26 cellular contexts compared by ENCODE assay signal in the genomic region with DNA sequence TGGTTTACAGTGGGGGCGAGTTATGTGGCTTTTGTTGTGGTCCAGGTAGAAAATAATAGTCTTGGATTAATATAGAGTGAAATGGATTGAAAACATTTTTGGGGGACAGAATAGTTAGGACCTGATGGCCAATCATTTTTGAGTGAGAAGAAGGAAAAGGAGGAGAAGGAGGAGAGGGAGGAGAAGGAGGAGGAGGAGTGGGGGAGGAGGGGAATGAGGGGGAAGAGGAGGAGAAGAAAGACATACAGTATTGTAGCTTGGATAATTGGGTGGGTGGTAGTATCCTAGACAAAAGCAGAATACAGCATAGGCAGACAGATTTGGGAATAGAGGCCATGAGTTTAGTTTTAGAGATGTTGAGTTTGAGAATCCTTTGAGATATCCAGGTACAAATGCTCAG.
DNase-seq lines count a peak whose midpoint lies in the region; ATAC-seq, FAIRE-seq and TF ChIP-seq lines count a peak whose summit lies in the region.
"Had no signal": no experiment of that assay in that cellular context is flagged by ENCODE, and none has a peak within 500 bp of the region (broad histone marks: within the 10 kb centered on the region; RNA-seq: fewer than 3 reads in every experiment).

No MANE protein-coding gene starts in this region.

- no peaks in the 10 kb centered on the region; a peak in 1 of 5 replicates for H3K27me3 ChIP-seq in HepG2 (ENCODE audit: control insufficient read depth in 1 of 2, insufficient read depth in 2 of 2, low read length in 2 of 2)
- H3K27me3 ChIP-seq in right lobe of liver: no peaks in the 10 kb centered on the region
- peaks cover 0 to 12% of the 10 kb centered on the region in 2 experiments; a peak in 2 of 5 replicates for H3K27me3 ChIP-seq in K562 (ENCODE audit: control insufficient read depth in 2 of 2, insufficient read depth in 2 of 2, low read length in 2 of 2)
- H3K27me3 ChIP-seq: BE2C, BLaER1 had no signal

- no peaks in the 10 kb centered on the region for H4K20me1 ChIP-seq in HepG2 (ENCODE audit: insufficient read depth, low read length)
- no peaks in the 10 kb centered on the region for H4K20me1 ChIP-seq in K562 (replicated peaks; ENCODE audit: control insufficient read depth, insufficient read depth, low read length)
- H4K20me1 ChIP-seq: BLaER1 had no signal

- no peaks in the 10 kb centered on the region for H3K9me1 ChIP-seq in K562 (ENCODE audit: control insufficient read depth, insufficient read depth, low read length)

- no peaks in the 10 kb centered on the region for H3K36me3 Mint-ChIP-seq in activated T-helper 1 cell treated with anti-CD3 and anti-CD28 coated beads, Interleukin-12 subunit alpha, Interleukin-12 subunit beta, Interleukin-2, Interleukin-4 antibody, amounts not matched to agents 30 ng/mL and 10 ng/mL and 1 ng/mL, durations not matched to agents 14 hours and 24 hours and 36 hours (ENCODE audit: low read depth)
- H3K36me3 Mint-ChIP-seq: CD14-positive monocyte; CD4-positive, alpha-beta memory T cell; CD4-positive, CD25-positive, alpha-beta regulatory T cell; CD8-positive, alpha-beta memory T cell had no signal

- CTCF ChIA-PET in HepG2 (lab: Yijun Ruan, JAX; ENCODE audit: low intra/inter-chr PET ratio, low total read pairs): no interaction called here
- CTCF ChIA-PET in K562 (lab: Yijun Ruan, JAX; ENCODE audit: low intra/inter-chr PET ratio): no interaction called here

- TF ChIP-seq POLR2A in HepG2 (IDR thresholded peaks at IDR 0.05; ENCODE audit: insufficient read depth in 1 of 2, low read depth in 2 of 2, low read length in 2 of 2): no peak
- TF ChIP-seq POLR2A in right lobe of liver (IDR thresholded peaks at IDR 0.05): no peak
- TF ChIP-seq POLR2A in K562 (conservative IDR thresholded peaks at IDR 0.05): no peak

- FAIRE-seq in HepG2 (lab: Jason Lieb, UNC) (no peak), K562 (lab: Jason Lieb, UNC) (no peak)
- FAIRE-seq: A204.1, GM12878, GM12892, GM18507 had no signal

- H3K9ac ChIP-seq in HepG2 (ENCODE audit: insufficient read depth, low read depth, low read length) (no peak overlapping the region), K562 (ENCODE audit: insufficient read depth in 1 of 2, low read depth in 2 of 2, low read length in 2 of 2) (no peak overlapping the region)
- H3K9ac ChIP-seq: BLaER1 had no signal

- H3K4me1 ChIP-seq in HepG2 (ENCODE audit: insufficient read depth, low read length) (peaks cover 6% of the 10 kb centered on the region), right lobe of liver (no peaks in the 10 kb centered on the region), K562 (replicated peaks in 1 of 2; ENCODE audit: control insufficient read depth in 2 of 2, insufficient read depth in 2 of 2, low read length in 2 of 2) (no peaks in the 10 kb centered on the region)
- H3K4me1 ChIP-seq: BE2C, BLaER1 had no signal

- no peaks in the 10 kb centered on the region for H3K4me1 Mint-ChIP-seq in activated T-helper 1 cell treated with anti-CD3 and anti-CD28 coated beads, Interleukin-12 subunit alpha, Interleukin-12 subunit beta, Interleukin-2, Interleukin-4 antibody, amounts not matched to agents 30 ng/mL and 10 ng/mL and 1 ng/mL, durations not matched to agents 14 hours and 24 hours and 36 hours (ENCODE audit: low read depth)
- H3K4me1 Mint-ChIP-seq: CD14-positive monocyte; CD4-positive, alpha-beta memory T cell; CD4-positive, CD25-positive, alpha-beta regulatory T cell had no signal

- no peak overlapping the region for H2AFZ ChIP-seq in HepG2 (ENCODE audit: low read length)
- no peak overlapping the region for H2AFZ ChIP-seq in K562 (ENCODE audit: low read depth, low read length)

- POLR2A ChIA-PET in HepG2 (lab: Yijun Ruan, JAX): no interaction called here
- POLR2A ChIA-PET in K562 (lab: Yijun Ruan, JAX): interaction anchor here (0.7 kb wide), 1 partner anchor 86 kb away, joined by 4 read pairs; no protein-coding TSS in a partner anchor

- ATAC-seq in HepG2: no peak
- ATAC-seq in right lobe of liver: no peak
- ATAC-seq in K562: no peak
- ATAC-seq: GM12878 had no signal

- TF ChIP-seq RAD21 in HepG2 (CRISPR knock-in tag; IDR thresholded peaks at IDR 0.05) (no peak), K562 (CRISPR knock-in tag; conservative IDR thresholded peaks at IDR 0.05 in 1 of 2, IDR thresholded peaks at IDR 0.05 in 1 of 2) (no peak)

- no peaks in the 10 kb centered on the region for H3K27me3 Mint-ChIP-seq in activated T-helper 1 cell treated with anti-CD3 and anti-CD28 coated beads, Interleukin-12 subunit alpha, Interleukin-12 subunit beta, Interleukin-2, Interleukin-4 antibody, amounts not matched to agents 30 ng/mL and 10 ng/mL and 1 ng/mL, durations not matched to agents 14 hours and 24 hours and 36 hours (ENCODE audit: insufficient read depth)

- H3K4me2 ChIP-seq in HepG2 (ENCODE audit: low read depth, low read length) (no peak overlapping the region), K562 (ENCODE audit: insufficient read depth, low read length) (no peak overlapping the region)
- H3K4me2 ChIP-seq: BLaER1 had no signal

- H3K4me3 ChIP-seq in HepG2 (replicated peaks in 1 of 3; ENCODE audit: insufficient read depth in 1 of 3, low read depth in 2 of 3, low read length in 3 of 3) (no peak overlapping the region), right lobe of liver (no peak overlapping the region), K562 (no peak overlapping the region)
- H3K4me3 ChIP-seq: BLaER1, GM12878 had no signal

- intact Hi-C loops in HepG2 (cut with micrococcal nuclease; ENCODE audit: unreplicated experiment): no loop called here
- intact Hi-C loops in right lobe of liver (cut with DNase I): no loop called here
- intact Hi-C loops in K562 (cut with micrococcal nuclease): loop anchor here (10.0 kb wide), 1 partner anchor 56 kb away; no protein-coding TSS in a partner anchor
- intact Hi-C loops in activated T-helper 1 cell treated with anti-CD3 and anti-CD28 coated beads, Interleukin-12 subunit alpha, Interleukin-12 subunit beta, Interleukin-2, Interleukin-4 antibody, amounts not matched to agents 30 ng/mL and 10 ng/mL and 1 ng/mL, durations not matched to agents 14 hours and 24 hours and 36 hours (cut with micrococcal nuclease): no loop called here

- no peaks in the 10 kb centered on the region for H3K9me3 ChIP-seq in HepG2 (ENCODE audit: low read length)
- no peaks in the 10 kb centered on the region for H3K9me3 ChIP-seq in right lobe of liver
- H3K9me3 ChIP-seq in K562 (replicated peaks; ENCODE audit: control insufficient read depth, insufficient read depth, low read depth, low read length): no peaks in the 10 kb centered on the region
- H3K9me3 ChIP-seq: BE2C, BLaER1 had no signal

- H3K36me3 ChIP-seq in HepG2 (replicated peaks in 1 of 2; ENCODE audit: control insufficient read depth in 1 of 2, insufficient read depth in 2 of 2, low read length in 2 of 2) (no peaks in the 10 kb centered on the region), right lobe of liver (no peaks in the 10 kb centered on the region), K562 (ENCODE audit: control insufficient read depth, insufficient read depth, low read length) (no peaks in the 10 kb centered on the region)
- H3K36me3 ChIP-seq: BE2C, BLaER1 had no signal

- DNase-seq in HepG2 (ENCODE audit: low spot score): no peak
- no peak for DNase-seq in right lobe of liver
- no peak for DNase-seq in K562 (ENCODE audit: extremely low read depth in 1 of 4, low spot score in 3 of 4)
- no peak for DNase-seq in caudate nucleus (lab: John Stamatoyannopoulos, UW)
- no peak for DNase-seq in activated T-helper 1 cell treated with anti-CD3 and anti-CD28 coated beads, Interleukin-12 subunit alpha, Interleukin-12 subunit beta, Interleukin-2, Interleukin-4 antibody, amounts not matched to agents 30 ng/mL and 10 ng/mL and 1 ng/mL, durations not matched to agents 14 hours and 24 hours and 36 hours (ENCODE audit: low spot score)
- DNase-seq: 8988T; ACHN; BE2C; C1 segment of cervical spinal cord; CD4-positive, alpha-beta memory T cell; CD4-positive, CD25-positive, alpha-beta regulatory T cell; CD8-positive, alpha-beta memory T cell; COR-L47; DMS 273 treated with DMSO at 0.1 percent for 48 hours; DMS153; DMS53; DMS79; DND-41; EL; GDM1 had no signal

- TF ChIP-seq CTCF in HepG2 (CRISPR knock-in tag; IDR thresholded peaks at IDR 0.05) (no peak), right lobe of liver (IDR thresholded peaks at IDR 0.05) (no peak), K562 (IDR thresholded peaks at IDR 0.05 in 2 of 3, conservative IDR thresholded peaks at IDR 0.05 in 1 of 3; ENCODE audit: insufficient read depth in 2 of 3, low read depth in 1 of 3, low read length in 3 of 3) (no peak)

- H3K79me2 ChIP-seq in HepG2 (ENCODE audit: insufficient read depth, low read length): no peaks in the 10 kb centered on the region
- H3K79me2 ChIP-seq in K562 (ENCODE audit: control insufficient read depth, insufficient read depth, low read length): no peaks in the 10 kb centered on the region

- H3K27ac Mint-ChIP-seq in activated T-helper 1 cell treated with anti-CD3 and anti-CD28 coated beads, Interleukin-12 subunit alpha, Interleukin-12 subunit beta, Interleukin-2, Interleukin-4 antibody, amounts not matched to agents 30 ng/mL and 10 ng/mL and 1 ng/mL, durations not matched to agents 14 hours and 24 hours and 36 hours: no peak overlapping the region
- H3K27ac Mint-ChIP-seq: CD14-positive monocyte; CD4-positive, alpha-beta memory T cell; CD4-positive, CD25-positive, alpha-beta regulatory T cell had no signal

- WGBS in HepG2 (ENCODE audit: low lambda C conversion rate): 0% methylated on average over 1 of the region's 1 CpG
- WGBS in right lobe of liver (ENCODE audit: insufficient coverage, low coverage, low lambda C conversion rate, missing lambda C conversion rate): 79% methylated on average over 1 of the region's 1 CpG
- 0% methylated on average over 1 of the region's 1 CpG for WGBS in K562 (ENCODE audit: insufficient coverage, low coverage, missing lambda C conversion rate)

- H3K4me3 Mint-ChIP-seq in activated T-helper 1 cell treated with anti-CD3 and anti-CD28 coated beads, Interleukin-12 subunit alpha, Interleukin-12 subunit beta, Interleukin-2, Interleukin-4 antibody, amounts not matched to agents 30 ng/mL and 10 ng/mL and 1 ng/mL, durations not matched to agents 14 hours and 24 hours and 36 hours: no peak overlapping the region
- H3K4me3 Mint-ChIP-seq: CD14-positive monocyte; CD4-positive, alpha-beta memory T cell; CD4-positive, CD25-positive, alpha-beta regulatory T cell; CD8-positive, alpha-beta memory T cell had no signal

- in situ Hi-C loops in HepG2 (cut with HindIII; ENCODE audit: extremely low pct_ligation_motif_present, low pct_unique_long_range_greater_than_20kb) (no loop called here), K562 (cut with MboI) (no loop called here)

- TF ChIP-seq EP300 in HepG2 (IDR thresholded peaks at IDR 0.05; ENCODE audit: low read depth in 2 of 2, low read length in 2 of 2) (no peak), HepG2 (CRISPR knock-in tag; IDR thresholded peaks at IDR 0.05; ENCODE audit: borderline replicate concordance) (no peak), K562 (IDR thresholded peaks at IDR 0.05; ENCODE audit: low read length) (no peak)

- BruUV-seq in HepG2 (replicated peaks; lab: Mats Ljungman, UMichigan): no TSS peak
- no TSS peak for BruUV-seq in K562 (replicated peaks; lab: Mats Ljungman, UMichigan)

- H3K27ac ChIP-seq in HepG2 (ENCODE audit: extremely low read length, insufficient read depth, low read length) (no peak overlapping the region), right lobe of liver (no peak overlapping the region), K562 (ENCODE audit: extremely low read depth, low read depth, low read length) (no peak overlapping the region), caudate nucleus (ENCODE audit: low read depth, low read length) (no peak overlapping the region)
- H3K27ac ChIP-seq: BLaER1 had no signal

- no peaks in the 10 kb centered on the region for H3K9me3 Mint-ChIP-seq in activated T-helper 1 cell treated with anti-CD3 and anti-CD28 coated beads, Interleukin-12 subunit alpha, Interleukin-12 subunit beta, Interleukin-2, Interleukin-4 antibody, amounts not matched to agents 30 ng/mL and 10 ng/mL and 1 ng/mL, durations not matched to agents 14 hours and 24 hours and 36 hours
- H3K9me3 Mint-ChIP-seq: CD8-positive, alpha-beta memory T cell had no signal
